In the genomic region with DNA sequence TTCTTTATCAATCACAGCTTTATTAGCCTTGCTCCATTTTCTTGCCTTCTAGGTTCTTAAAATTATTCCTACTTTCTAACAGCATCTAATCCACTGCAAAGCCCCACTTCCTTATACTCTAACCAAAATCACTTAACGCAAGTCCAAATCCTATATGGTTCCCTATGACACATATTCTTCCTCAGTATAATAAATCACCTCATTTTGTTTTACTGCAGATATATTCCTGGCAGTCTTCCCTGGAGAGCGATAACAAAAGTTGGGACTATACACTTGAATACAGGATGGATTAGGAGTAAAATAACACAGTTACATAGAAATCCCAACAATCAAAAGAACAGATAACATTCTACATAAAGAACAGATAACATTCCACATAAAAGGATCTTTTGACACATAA, we compare ENCODE assay signal across 24 cellular contexts.
"Had no signal": no experiment of that assay in that cellular context is flagged by ENCODE, and none has a peak within 500 bp of the region (broad histone marks: within the 10 kb centered on the region; RNA-seq: fewer than 3 reads in every experiment).

No MANE protein-coding gene starts in this region.

- H3K27me3 Mint-ChIP-seq: effector memory CD8-positive, alpha-beta T cell; naive B cell; natural killer cell treated with Interleukin-12 subunit alpha and Interleukin-12 subunit beta and Interleukin-15 and Interleukin-18, amount 100 ng/mL, for 72 hours; progenitor cell of endocrine pancreas; type B pancreatic cell had no signal

- H3K4me3 ChIP-seq: esophagus squamous epithelium, heart right ventricle, lower lobe of right lung, testis, tibial artery had no signal

- H3K4me1 ChIP-seq: esophagus squamous epithelium, heart right ventricle, lower lobe of right lung, parathyroid adenoma, testis, tibial artery had no signal

- H3K27me3 ChIP-seq: esophagus squamous epithelium, heart right ventricle, neutrophil, testis, tibial artery had no signal

- ATAC-seq: effector memory CD8-positive, alpha-beta T cell; heart right ventricle; left ventricle myocardium superior; lower lobe of right lung; natural killer cell treated with Interleukin-12 subunit alpha and Interleukin-12 subunit beta and Interleukin-15 and Interleukin-18, amount 100 ng/mL, for 72 hours; sciatic nerve; stimulated activated effector memory CD8-positive, alpha-beta T cell treated with anti-CD3 and anti-CD28 coated beads, Interleukin-12 subunit alpha, Interleukin-12 subunit beta, amount 100 ng/mL, for 72 hours; stimulated activated naive CD8-positive, alpha-beta T cell treated with anti-CD3 and anti-CD28 coated beads, Interleukin-15, Interleukin-2, amounts not matched to agents 100 U/mL and 50 U/mL, for 24 hours had no signal

- H3K9me3 ChIP-seq: esophagus squamous epithelium, heart right ventricle, lower lobe of right lung, neutrophil, testis, tibial artery had no signal

- H3K4me3 Mint-ChIP-seq: natural killer cell treated with Interleukin-12 subunit alpha and Interleukin-12 subunit beta and Interleukin-15 and Interleukin-18, amount 100 ng/mL, for 72 hours; neural crest cell; stimulated activated effector memory CD8-positive, alpha-beta T cell treated with anti-CD3 and anti-CD28 coated beads, Interleukin-12 subunit alpha, Interleukin-12 subunit beta, amount 100 ng/mL, for 72 hours; type B pancreatic cell had no signal

- H3K27ac ChIP-seq: esophagus squamous epithelium, heart right ventricle, lower lobe of right lung, neutrophil, parathyroid adenoma, testis, tibial artery had no signal

- H3K9me3 Mint-ChIP-seq: effector memory CD8-positive, alpha-beta T cell; naive B cell; natural killer cell treated with Interleukin-12 subunit alpha and Interleukin-12 subunit beta and Interleukin-15 and Interleukin-18, amount 100 ng/mL, for 72 hours; neural crest cell; stimulated activated effector memory CD8-positive, alpha-beta T cell treated with anti-CD3 and anti-CD28 coated beads, Interleukin-12 subunit alpha, Interleukin-12 subunit beta, amount 100 ng/mL, for 72 hours; type B pancreatic cell had no signal

- H3K27ac Mint-ChIP-seq: effector memory CD8-positive, alpha-beta T cell; natural killer cell treated with Interleukin-12 subunit alpha and Interleukin-12 subunit beta and Interleukin-15 and Interleukin-18, amount 100 ng/mL, for 72 hours; progenitor cell of endocrine pancreas; stimulated activated effector memory CD8-positive, alpha-beta T cell treated with anti-CD3 and anti-CD28 coated beads, Interleukin-12 subunit alpha, Interleukin-12 subunit beta, amount 100 ng/mL, for 72 hours; type B pancreatic cell had no signal

- DNase-seq: cortex of kidney; effector memory CD8-positive, alpha-beta T cell; esophagus squamous epithelium; foreskin melanocyte; glutamatergic neuron; heart right ventricle; hippocampal formation; left ventricle myocardium superior; lower lobe of right lung; naive B cell; stimulated activated CD4-positive, alpha-beta T cell treated with anti-CD3 and anti-CD28 coated beads, Interleukin-2, amount 100 ng/mL, for 24 hours; stimulated activated CD4-positive, alpha-beta T cell treated with anti-CD3 and anti-CD28 coated beads, Interleukin-4, amount 100 ng/mL, for 24 hours; stimulated activated naive CD8-positive, alpha-beta T cell treated with anti-CD3 and anti-CD28 coated beads, Interleukin-15, Interleukin-2, amounts not matched to agents 100 U/mL and 50 U/mL, for 24 hours; substantia nigra; testis; tibial artery had no signal

- H3K4me1 Mint-ChIP-seq: naive B cell; neural crest cell; stimulated activated effector memory CD8-positive, alpha-beta T cell treated with anti-CD3 and anti-CD28 coated beads, Interleukin-12 subunit alpha, Interleukin-12 subunit beta, amount 100 ng/mL, for 72 hours had no signal
